In genomic region chr18:29523371-29523770, GRCh38 we compare ENCODE assay signal across 21 cellular contexts.
DNase-seq lines count a peak whose midpoint lies in the region; ATAC-seq, FAIRE-seq and TF ChIP-seq lines count a peak whose summit lies in the region.
"Had no signal": no experiment of that assay in that cellular context is flagged by ENCODE, and none has a peak within 500 bp of the region (broad histone marks: within the 10 kb centered on the region; RNA-seq: fewer than 3 reads in every experiment).

No MANE protein-coding gene starts in this region.

- H3K36me3 Mint-ChIP-seq in neural progenitor cell: no peaks in the 10 kb centered on the region
- H3K36me3 Mint-ChIP-seq: CD4-positive, alpha-beta memory T cell had no signal

- no peaks in the 10 kb centered on the region for H3F3A ChIP-seq in neural progenitor cell (ENCODE audit: low read depth)
- no peaks in the 10 kb centered on the region for H3F3A ChIP-seq in smooth muscle cell (ENCODE audit: low read depth)

- H4K20me1 ChIP-seq in keratinocyte (ENCODE audit: control insufficient read depth, extremely low read depth, insufficient read depth, low read length) (no peaks in the 10 kb centered on the region), neural progenitor cell (ENCODE audit: low read depth) (no peaks in the 10 kb centered on the region), smooth muscle cell (ENCODE audit: low read depth) (no peaks in the 10 kb centered on the region)

- H3K9me3 ChIP-seq in keratinocyte (ENCODE audit: control insufficient read depth, low read depth, low read length): no peaks in the 10 kb centered on the region
- no peaks in the 10 kb centered on the region for H3K9me3 ChIP-seq in neural progenitor cell (ENCODE audit: low read depth)
- no peaks in the 10 kb centered on the region for H3K9me3 ChIP-seq in smooth muscle cell (replicated peaks; ENCODE audit: low read depth)

- no peak overlapping the region for H3K27ac ChIP-seq in keratinocyte (ENCODE audit: control insufficient read depth, insufficient read depth, low read length)
- no peak overlapping the region for H3K27ac ChIP-seq in neural progenitor cell
- peak overlapping the region; percentile 37 for H3K27ac ChIP-seq in smooth muscle cell (ENCODE audit: low read depth)

- dilution Hi-C loops in keratinocyte (cut with MboI; ENCODE audit: extremely low pct_ligation_motif_present, low sequenced_read_pairs): no loop called here

- no peak overlapping the region for H3K27ac Mint-ChIP-seq in neural progenitor cell
- H3K27ac Mint-ChIP-seq in stimulated activated naive CD8-positive, alpha-beta T cell treated with anti-CD3 and anti-CD28 coated beads, Interleukin-15, amount 100 ng/mL, for 72 hours: no peak overlapping the region
- H3K27ac Mint-ChIP-seq: CD4-positive, alpha-beta memory T cell; GM23338; H9; HFFc6 had no signal

- DNase-seq in epithelial cell of esophagus (ENCODE audit: low read depth) (peak; percentile 29), keratinocyte (ENCODE audit: low read depth, low spot score) (no peak), neural progenitor cell (ENCODE audit: low spot score) (no peak), smooth muscle cell (lab: John Stamatoyannopoulos, UW; ENCODE audit: unreplicated experiment) (no peak)
- DNase-seq in stimulated activated naive CD8-positive, alpha-beta T cell treated with anti-CD3 and anti-CD28 coated beads, Interleukin-15, amount 100 ng/mL, for 72 hours: no peak
- DNase-seq in activated CD8-positive, alpha-beta memory T cell treated with anti-CD3 and anti-CD28 coated beads, Interleukin-2, amount 50 U/mL, for 48 hours: no peak
- DNase-seq: C1 segment of cervical spinal cord; Calu3; CD4-positive, alpha-beta memory T cell; COR-L47; DMS53; DMS79 treated with DMSO at 0.1 percent for 48 hours; GF-D8; H9; HFFc6 had no signal

- no peaks in the 10 kb centered on the region for H3K9me1 ChIP-seq in keratinocyte (ENCODE audit: control insufficient read depth, extremely low read depth, insufficient read depth, low read length)

- H3K4me2 ChIP-seq in keratinocyte (ENCODE audit: control insufficient read depth, extremely low read depth, insufficient read depth, low read depth, low read length) (no peak overlapping the region), neural progenitor cell (no peak overlapping the region), smooth muscle cell (peak overlapping the region; percentile 12)
- H3K4me2 ChIP-seq: GM23338 had no signal

- H3K4me3 Mint-ChIP-seq in neural progenitor cell: no peak overlapping the region
- H3K4me3 Mint-ChIP-seq in stimulated activated naive CD8-positive, alpha-beta T cell treated with anti-CD3 and anti-CD28 coated beads, Interleukin-15, amount 100 ng/mL, for 72 hours: no peak overlapping the region
- H3K4me3 Mint-ChIP-seq: CD4-positive, alpha-beta memory T cell; GM23338; H9; HFFc6 had no signal

- H3K4me1 ChIP-seq in keratinocyte (ENCODE audit: control insufficient read depth, extremely low read depth, insufficient read depth, low read length) (no peaks in the 10 kb centered on the region), neural progenitor cell (no peaks in the 10 kb centered on the region), smooth muscle cell (ENCODE audit: low read depth) (no peaks in the 10 kb centered on the region)

- H3K36me3 ChIP-seq in keratinocyte (ENCODE audit: control insufficient read depth in 2 of 2, extremely low read depth in 1 of 2, insufficient read depth in 2 of 2, low read length in 2 of 2) (no peaks in the 10 kb centered on the region), neural progenitor cell (no peaks in the 10 kb centered on the region), smooth muscle cell (ENCODE audit: low read depth) (no peaks in the 10 kb centered on the region)

- H3K9ac ChIP-seq in keratinocyte (ENCODE audit: control insufficient read depth, extremely low read depth, insufficient read depth, low read length) (no peak overlapping the region), neural progenitor cell (no peak overlapping the region), smooth muscle cell (ENCODE audit: low read depth) (no peak overlapping the region)

- FAIRE-seq in keratinocyte (lab: Jason Lieb, UNC): no peak
- FAIRE-seq: GM12891, GM19239 had no signal

- 74% methylated on average over 3 of the region's 3 CpGs for WGBS in smooth muscle cell (ENCODE audit: low lambda C conversion rate)

- H3K27me3 Mint-ChIP-seq in neural progenitor cell (ENCODE audit: insufficient read depth, low read depth): peaks cover 2% of the 10 kb centered on the region
- H3K27me3 Mint-ChIP-seq in stimulated activated naive CD8-positive, alpha-beta T cell treated with anti-CD3 and anti-CD28 coated beads, Interleukin-15, amount 100 ng/mL, for 72 hours: no peaks in the 10 kb centered on the region
- H3K27me3 Mint-ChIP-seq: CD4-positive, alpha-beta memory T cell had no signal

- ATAC-seq in HG02884 (IDR thresholded peaks at IDR 0.05; ENCODE audit: unreplicated experiment) (no peak), GM18498 (IDR thresholded peaks at IDR 0.05; ENCODE audit: unreplicated experiment) (no peak)
- no peak for ATAC-seq in stimulated activated naive CD8-positive, alpha-beta T cell treated with anti-CD3 and anti-CD28 coated beads, Interleukin-15, amount 100 ng/mL, for 72 hours
- ATAC-seq: GM23338, HCT116 had no signal

- H3K79me2 ChIP-seq in keratinocyte (ENCODE audit: control insufficient read depth, insufficient read depth, low read length) (no peaks in the 10 kb centered on the region), neural progenitor cell (ENCODE audit: low read depth) (no peaks in the 10 kb centered on the region), smooth muscle cell (ENCODE audit: low read depth) (no peaks in the 10 kb centered on the region)

- H3K27me3 ChIP-seq in keratinocyte (ENCODE audit: control insufficient read depth, extremely low read depth, insufficient read depth, low read length) (no peaks in the 10 kb centered on the region), neural progenitor cell (no peaks in the 10 kb centered on the region), smooth muscle cell (ENCODE audit: low read depth) (no peaks in the 10 kb centered on the region)

- TF ChIP-seq CTCF in epithelial cell of esophagus (IDR thresholded peaks at IDR 0.05; ENCODE audit: insufficient read depth, low read depth, low read length, missing control alignments) (no peak), keratinocyte (optimal IDR thresholded peaks at IDR 0.05 in 1 of 3, IDR thresholded peaks at IDR 0.05 in 1 of 3, conservative IDR thresholded peaks at IDR 0.05 in 1 of 3; ENCODE audit: extremely low read depth in 1 of 3, insufficient read depth in 2 of 3, low read length in 3 of 3) (no peak), neural progenitor cell (IDR thresholded peaks at IDR 0.05) (no peak), smooth muscle cell (IDR thresholded peaks at IDR 0.05; ENCODE audit: borderline replicate concordance, insufficient read depth, poor library complexity, severe bottlenecking) (no peak)

- H2AFZ ChIP-seq in keratinocyte (ENCODE audit: control insufficient read depth, low read length) (peak overlapping the region; percentile 43), neural progenitor cell (replicated peaks) (peak overlapping the region; percentile 26), smooth muscle cell (ENCODE audit: low read depth) (no peak overlapping the region)

- H3K4me3 ChIP-seq in epithelial cell of esophagus (ENCODE audit: low read length) (no peak overlapping the region), keratinocyte (ENCODE audit: control insufficient read depth in 2 of 3, extremely low read depth in 1 of 3, insufficient read depth in 2 of 3, low read depth in 1 of 3, low read length in 3 of 3) (no peak overlapping the region), neural progenitor cell (no peak overlapping the region), smooth muscle cell (no peak overlapping the region)
- H3K4me3 ChIP-seq: GM23338 had no signal

- no peaks in the 10 kb centered on the region for H3K9me3 Mint-ChIP-seq in neural progenitor cell
- H3K9me3 Mint-ChIP-seq in stimulated activated naive CD8-positive, alpha-beta T cell treated with anti-CD3 and anti-CD28 coated beads, Interleukin-15, amount 100 ng/mL, for 72 hours: peaks cover 17 to 19% of the 10 kb centered on the region in 2 donors
- H3K9me3 Mint-ChIP-seq: GM23338, H9, HFFc6 had no signal

- no peaks in the 10 kb centered on the region for H3K4me1 Mint-ChIP-seq in neural progenitor cell
- no peaks in the 10 kb centered on the region for H3K4me1 Mint-ChIP-seq in stimulated activated naive CD8-positive, alpha-beta T cell treated with anti-CD3 and anti-CD28 coated beads, Interleukin-15, amount 100 ng/mL, for 72 hours
- H3K4me1 Mint-ChIP-seq: CD4-positive, alpha-beta memory T cell had no signal
